In the genomic region with DNA sequence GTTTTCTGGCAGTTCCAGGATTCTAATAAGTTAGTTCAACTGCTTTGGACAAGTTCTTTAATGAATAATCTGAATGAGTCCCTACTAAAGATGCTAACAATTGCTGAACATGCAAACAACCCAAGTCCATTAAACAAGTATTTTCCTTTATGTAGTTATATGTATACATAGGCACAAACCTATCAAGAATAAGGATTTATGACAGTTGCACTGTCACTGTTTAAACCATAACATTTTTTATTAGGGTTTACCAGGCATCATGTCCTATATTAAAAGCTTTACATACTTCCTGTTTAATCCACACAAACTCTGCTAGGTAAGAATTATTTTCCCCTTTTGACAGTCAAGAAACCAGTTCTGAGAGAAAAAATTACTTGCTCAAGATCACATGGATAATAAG, we compare ENCODE assay signal across 23 cellular contexts. TPM values are rescaled to one million over a fixed set of nuclear protein-coding genes. Genes with fewer than 3 reads are reported as not detected.
DNase-seq lines count a peak whose midpoint lies in the region; ATAC-seq, FAIRE-seq and TF ChIP-seq lines count a peak whose summit lies in the region.
"Had no signal": no experiment of that assay in that cellular context is flagged by ENCODE, and none has a peak within 500 bp of the region (broad histone marks: within the 10 kb centered on the region; RNA-seq: fewer than 3 reads in every experiment).

No MANE protein-coding gene starts in this region.

- no peaks in the 10 kb centered on the region for H3K4me1 Mint-ChIP-seq in neural progenitor cell
- H3K4me1 Mint-ChIP-seq: B cell; CD4-positive, CD25-positive, alpha-beta regulatory T cell; GM23338; H9 had no signal

- no peaks in the 10 kb centered on the region for H3K9me3 Mint-ChIP-seq in neural progenitor cell
- H3K9me3 Mint-ChIP-seq: CD8-positive, alpha-beta T cell; GM23338; H9 had no signal

- CTCF ChIA-PET in K562 (lab: Yijun Ruan, JAX; ENCODE audit: low intra/inter-chr PET ratio), result no interaction called here

- TF ChIP-seq CTCF in Loucy (conservative IDR thresholded peaks at IDR 0.05; ENCODE audit: low read length) (no peak), K562 (IDR thresholded peaks at IDR 0.05 in 2 of 3, conservative IDR thresholded peaks at IDR 0.05 in 1 of 3; ENCODE audit: insufficient read depth in 2 of 3, low read depth in 1 of 3, low read length in 3 of 3) (no peak), neural progenitor cell (IDR thresholded peaks at IDR 0.05) (no peak)

- no peak overlapping the region for H3K27ac Mint-ChIP-seq in neural progenitor cell
- H3K27ac Mint-ChIP-seq: B cell; CD4-positive, CD25-positive, alpha-beta regulatory T cell; CD8-positive, alpha-beta T cell; GM23338; H9 had no signal

- no peaks in the 10 kb centered on the region for H3K36me3 Mint-ChIP-seq in neural progenitor cell
- H3K36me3 Mint-ChIP-seq: CD4-positive, CD25-positive, alpha-beta regulatory T cell; CD8-positive, alpha-beta T cell had no signal

- H3K9me1 ChIP-seq in K562 (ENCODE audit: control insufficient read depth, insufficient read depth, low read length), result no peaks in the 10 kb centered on the region

- H3K9ac ChIP-seq in Loucy (ENCODE audit: low read depth, low read length, poor library complexity, severe bottlenecking), result no peak overlapping the region
- H3K9ac ChIP-seq in K562 (ENCODE audit: insufficient read depth in 1 of 2, low read depth in 2 of 2, low read length in 2 of 2), result no peak overlapping the region
- no peak overlapping the region for H3K9ac ChIP-seq in neural progenitor cell
- H3K9ac ChIP-seq: BLaER1 had no signal

- no peaks in the 10 kb centered on the region for H3K9me3 ChIP-seq in Loucy (ENCODE audit: insufficient read depth, low read depth, low read length)
- no peaks in the 10 kb centered on the region for H3K9me3 ChIP-seq in K562 (replicated peaks; ENCODE audit: control insufficient read depth, insufficient read depth, low read depth, low read length)
- H3K9me3 ChIP-seq in neural progenitor cell (ENCODE audit: low read depth), result no peaks in the 10 kb centered on the region
- H3K9me3 ChIP-seq: BLaER1, Caco-2 had no signal

- BruUV-seq in K562 (replicated peaks; lab: Mats Ljungman, UMichigan), result no TSS peak

- no peak for TF ChIP-seq POLR2A in K562 (conservative IDR thresholded peaks at IDR 0.05)

- peak; percentile 81 for FAIRE-seq in HTR-8/SVneo (lab: Jason Lieb, UNC)
- FAIRE-seq in K562 (lab: Jason Lieb, UNC), result no peak
- FAIRE-seq: A204.1, G401.6, GM12892, GM19239 had no signal

- H3K79me2 ChIP-seq in Loucy (ENCODE audit: insufficient read depth, low read length), result no peaks in the 10 kb centered on the region
- no peaks in the 10 kb centered on the region for H3K79me2 ChIP-seq in K562 (ENCODE audit: control insufficient read depth, insufficient read depth, low read length)
- H3K79me2 ChIP-seq in neural progenitor cell (ENCODE audit: low read depth), result no peaks in the 10 kb centered on the region

- H3K4me2 ChIP-seq in Loucy (ENCODE audit: low read depth, low read length, poor library complexity, severe bottlenecking), result peak overlapping the region; percentile 48
- no peak overlapping the region for H3K4me2 ChIP-seq in K562 (ENCODE audit: insufficient read depth, low read length)
- no peak overlapping the region for H3K4me2 ChIP-seq in neural progenitor cell
- H3K4me2 ChIP-seq: BLaER1, GM23338 had no signal

- H3K36me3 ChIP-seq in Loucy (ENCODE audit: insufficient read depth, low read length) (no peaks in the 10 kb centered on the region), K562 (ENCODE audit: control insufficient read depth, insufficient read depth, low read length) (no peaks in the 10 kb centered on the region), neural progenitor cell (no peaks in the 10 kb centered on the region)
- H3K36me3 ChIP-seq: BLaER1 had no signal

- no peaks in the 10 kb centered on the region for H4K20me1 ChIP-seq in Loucy (ENCODE audit: insufficient read depth, low read length, poor library complexity, severe bottlenecking)
- H4K20me1 ChIP-seq in K562 (replicated peaks; ENCODE audit: control insufficient read depth, insufficient read depth, low read length), result no peaks in the 10 kb centered on the region
- no peaks in the 10 kb centered on the region for H4K20me1 ChIP-seq in neural progenitor cell (ENCODE audit: low read depth)
- H4K20me1 ChIP-seq: BLaER1 had no signal

- no peaks in the 10 kb centered on the region for H3K9me2 ChIP-seq in Loucy (replicated peaks; ENCODE audit: low read depth, low read length)

- H3K4me3 Mint-ChIP-seq in neural progenitor cell, result no peak overlapping the region
- H3K4me3 Mint-ChIP-seq: B cell; CD4-positive, CD25-positive, alpha-beta regulatory T cell; CD8-positive, alpha-beta T cell; GM23338; H9 had no signal

- H2AFZ ChIP-seq in Loucy (ENCODE audit: low read length) (no peak overlapping the region), K562 (ENCODE audit: low read depth, low read length) (0 out of 2 replicates have a peak overlapping the region, but pooled peaks have one; percentile 12), neural progenitor cell (replicated peaks) (peak overlapping the region; percentile 14)
- H2AFZ ChIP-seq: GM23338 had no signal

- H3K4me3 ChIP-seq in Loucy (ENCODE audit: low read length, poor library complexity, severe bottlenecking) (no peak overlapping the region), K562 (no peak overlapping the region), neural progenitor cell (no peak overlapping the region)
- H3K4me3 ChIP-seq: BLaER1, GM23338 had no signal

- no peaks in the 10 kb centered on the region for H3K27me3 Mint-ChIP-seq in neural progenitor cell (ENCODE audit: insufficient read depth, low read depth)

- no peak for TF ChIP-seq RAD21 in K562 (CRISPR knock-in tag; conservative IDR thresholded peaks at IDR 0.05 in 1 of 2, IDR thresholded peaks at IDR 0.05 in 1 of 2)

- DNase-seq in HTR-8/SVneo (ENCODE audit: insufficient read length, low spot score), result no peak
- no peak for DNase-seq in K562 (ENCODE audit: extremely low read depth in 1 of 4, low spot score in 3 of 4)
- DNase-seq in neural progenitor cell (ENCODE audit: low spot score), result no peak
- no peak for DNase-seq in effector CD4-positive, alpha-beta T cell
- DNase-seq in amygdala (lab: John Stamatoyannopoulos, UW), result no peak
- DNase-seq: Caco-2; CD4-positive, CD25-positive, alpha-beta regulatory T cell; CD8-positive, alpha-beta T cell; DMS153; DND-41; H9 had no signal

- H3K4me1 ChIP-seq in Loucy (ENCODE audit: insufficient read depth, low read length, poor library complexity, severe bottlenecking), result peaks cover 14% of the 10 kb centered on the region
- no peaks in the 10 kb centered on the region for H3K4me1 ChIP-seq in K562 (replicated peaks in 1 of 2; ENCODE audit: control insufficient read depth in 2 of 2, insufficient read depth in 2 of 2, low read length in 2 of 2)
- H3K4me1 ChIP-seq in neural progenitor cell, result no peaks in the 10 kb centered on the region
- H3K4me1 ChIP-seq: BLaER1, Caco-2 had no signal

- intact Hi-C loops in K562 (cut with micrococcal nuclease), result no loop called here

- POLR2A ChIA-PET in K562 (lab: Yijun Ruan, JAX), result no interaction called here

- H3F3A ChIP-seq in Loucy (ENCODE audit: low read depth) (no peaks in the 10 kb centered on the region), neural progenitor cell (ENCODE audit: low read depth) (no peaks in the 10 kb centered on the region)

- no peaks in the 10 kb centered on the region for H3K27me3 ChIP-seq in Loucy (ENCODE audit: insufficient read depth, low read length, poor library complexity, severe bottlenecking)
- no peaks in the 10 kb centered on the region for H3K27me3 ChIP-seq in K562 (ENCODE audit: control insufficient read depth in 2 of 2, insufficient read depth in 2 of 2, low read length in 2 of 2)
- no peaks in the 10 kb centered on the region for H3K27me3 ChIP-seq in neural progenitor cell
- H3K27me3 ChIP-seq: BLaER1 had no signal

- H3K27ac ChIP-seq in K562 (ENCODE audit: extremely low read depth, low read depth, low read length), result no peak overlapping the region
- H3K27ac ChIP-seq in neural progenitor cell, result no peak overlapping the region
- H3K27ac ChIP-seq: BLaER1, C4-2B had no signal

- in situ Hi-C loops in K562 (cut with MboI), result no loop called here

- TF ChIP-seq EP300 in K562 (IDR thresholded peaks at IDR 0.05; ENCODE audit: low read length), result no peak

- ATAC-seq in K562 (no peak), GM21423 (IDR thresholded peaks at IDR 0.05; ENCODE audit: unreplicated experiment) (no peak)
- ATAC-seq: CD8-positive, alpha-beta T cell; GM23338; HCT116 had no signal

TF ChIP-seq in K562, 482 proteins besides CTCF, POLR2A, EP300 and RAD21 (continues in another document):
- no peak for TF ChIP-seq ARID3B (CRISPR knock-in tag; IDR thresholded peaks at IDR 0.05; ENCODE audit: borderline replicate concordance)

RNA-seq across cellular contexts. Expression of gene COCH, which starts 31.9 kb away (rescaled TPM):
- total RNA-seq in K562 (2011; cell fraction: chromatin; rRNA removed; ENCODE audit: low replicate concordance), result 130 and 206 TPM in 2 replicates
- 128 and 147 TPM in 2 replicates for total RNA-seq in K562 (2011; cell fraction: nucleolus; rRNA removed)
- total RNA-seq in K562 (2011; cell fraction: nucleoplasm; rRNA removed), result 145 and 165 TPM in 2 replicates
- total RNA-seq in K562 (2014; rRNA removed), result 64.8 and 70.0 TPM in 2 replicates
- 88.6 and 91.9 TPM in 2 replicates for total RNA-seq in K562 (2014; rRNA removed; fragmentation: Illumina TruSeq; extraction: Trizol)
- total RNA-seq in K562 (2015; rRNA removed; fragmentation: Illumina TruSeq; extraction: Trizol), result 69.3 and 69.7 TPM in 2 replicates
- total RNA-seq in K562 (2021), result 64.0 and 65.7 TPM in 2 replicates
- 113 and 141 TPM in 2 replicates for polyA plus RNA-seq in K562 (2011; rRNA removed)
- 54.6 and 55.7 TPM in 2 replicates for polyA plus RNA-seq in K562 (2011; cell fraction: cytosol; rRNA removed)
- polyA plus RNA-seq in K562 (2011; cell fraction: nucleus; rRNA removed), result 224 and 253 TPM in 2 replicates
- polyA plus RNA-seq in K562 (2012), result 53.6 and 64.6 TPM in 2 replicates
- 80.9 and 95.3 TPM in 2 replicates for polyA plus RNA-seq in K562 (2014; fragmentation: Illumina TruSeq; extraction: Trizol)
- polyA plus RNA-seq in K562 (2014; fragmentation: Nextera tagmentation; extraction: Ambion mirVana), result 10 to 100 TPM; 27.0 to 36.8 TPM
- polyA plus RNA-seq in K562 (2014; rRNA removed), result 72.1 and 82.6 TPM in 2 replicates
- polyA minus RNA-seq in K562 (2011; rRNA and poly(A)+ RNA removed), result 70.0 and 76.8 TPM in 2 replicates
- polyA minus RNA-seq in K562 (2011; cell fraction: cytosol; rRNA and poly(A)+ RNA removed), result 34.6 and 45.0 TPM in 2 replicates
- polyA minus RNA-seq in K562 (2011; cell fraction: nucleus; rRNA and poly(A)+ RNA removed), result 50.4 and 66.5 TPM in 2 replicates
- 23.1 and 31.1 TPM in 2 replicates for total RNA-seq in neural progenitor cell (ENCODE audit: low replicate concordance)
- total RNA-seq: CD4-positive, CD25-positive, alpha-beta regulatory T cell; H4 had no signal
